Comparison of ENCODE assay signal across 8 cellular contexts in the genomic region with DNA sequence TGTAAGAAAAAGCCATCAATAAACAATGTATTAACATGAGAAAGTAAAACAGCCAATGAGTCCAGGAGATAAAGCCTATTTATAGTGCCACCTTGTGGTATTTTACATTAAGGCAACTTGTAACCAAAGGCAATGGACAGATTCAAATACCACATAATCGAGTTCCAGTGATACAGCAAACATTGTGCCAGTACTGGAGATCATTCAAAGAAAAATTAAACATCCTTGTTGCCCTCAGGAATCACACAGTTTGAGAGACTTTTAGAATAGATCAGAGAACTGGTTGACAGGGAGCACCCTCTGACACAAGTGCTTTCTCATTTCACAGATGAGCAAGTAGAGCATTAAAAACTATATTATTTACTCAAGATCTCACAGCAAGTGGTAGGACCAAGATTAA.
DNase-seq lines count a peak whose midpoint lies in the region; ATAC-seq and TF ChIP-seq lines count a peak whose summit lies in the region.

No MANE protein-coding gene starts in this region.

- H3K4me3 Mint-ChIP-seq in CD4-positive, CD25-positive, alpha-beta regulatory T cell = no peak overlapping the region
- no peak overlapping the region for H3K4me3 Mint-ChIP-seq in naive B cell

- H3K27ac Mint-ChIP-seq in CD4-positive, CD25-positive, alpha-beta regulatory T cell = peak overlapping the region in 2 of 3 donors; percentile 5 to 9
- peak overlapping the region in 1 of 6 donors; percentile 9 for H3K27ac Mint-ChIP-seq in naive B cell

- TF ChIP-seq POLR2A in erythroblast (IDR thresholded peaks at IDR 0.05; ENCODE audit: low read length) = no peak

- peak; percentile 44 to 66 for ATAC-seq in CD4-positive, CD25-positive, alpha-beta regulatory T cell (ENCODE audit: low read depth in 2 of 2)
- ATAC-seq in GM18909 (IDR thresholded peaks at IDR 0.05; ENCODE audit: poor library complexity, unreplicated experiment) (peak; percentile 69), naive B cell (ENCODE audit: low read depth in 2 of 2) (peak; percentile 32 to 45), GM21381 (IDR thresholded peaks at IDR 0.05; ENCODE audit: unreplicated experiment) (no peak), HG03108 (IDR thresholded peaks at IDR 0.05; ENCODE audit: unreplicated experiment) (no peak)

- H3K27me3 ChIP-seq in CD4-positive, CD25-positive, alpha-beta regulatory T cell (ENCODE audit: control insufficient read depth, insufficient read depth, low read length) = no peaks in the 10 kb centered on the region

- H3K27ac ChIP-seq in CD4-positive, CD25-positive, alpha-beta regulatory T cell (ENCODE audit: insufficient read depth, low read length, poor library complexity, severe bottlenecking) = no peak overlapping the region

- no peaks in the 10 kb centered on the region for H3K27me3 Mint-ChIP-seq in CD4-positive, CD25-positive, alpha-beta regulatory T cell
- H3K27me3 Mint-ChIP-seq in naive B cell = no peaks in the 10 kb centered on the region

- H3K9me3 ChIP-seq in CD4-positive, CD25-positive, alpha-beta regulatory T cell (ENCODE audit: control insufficient read depth in 2 of 2, low read length in 2 of 2) = no peaks in the 10 kb centered on the region

- peaks cover 2 to 5% (median 4%) of the 10 kb centered on the region in 4 donors for H3K4me1 Mint-ChIP-seq in CD4-positive, CD25-positive, alpha-beta regulatory T cell
- no peaks in the 10 kb centered on the region for H3K4me1 Mint-ChIP-seq in naive B cell

- peak in 2 of 3 donors; percentile 44 to 67 for DNase-seq in CD4-positive, CD25-positive, alpha-beta regulatory T cell
- peak; percentile 64 for DNase-seq in LHCN-M2 (ENCODE audit: low read depth)
- DNase-seq in SHP77 (lab: John Stamatoyannopoulos, UW) = peak; percentile 20 to 55
- DNase-seq in erythroblast (lab: John Stamatoyannopoulos, UW) = peak; percentile 44 to 68
- DNase-seq in naive B cell = peak; percentile 17

- H3K36me3 Mint-ChIP-seq in CD4-positive, CD25-positive, alpha-beta regulatory T cell = peaks cover 21% of the 10 kb centered on the region
- peaks cover 13 to 16% of the 10 kb centered on the region in 2 donors for H3K36me3 Mint-ChIP-seq in naive B cell

- H3K9me3 Mint-ChIP-seq in CD4-positive, CD25-positive, alpha-beta regulatory T cell = no peaks in the 10 kb centered on the region
- H3K9me3 Mint-ChIP-seq in naive B cell = no peaks in the 10 kb centered on the region

- H3K36me3 ChIP-seq in CD4-positive, CD25-positive, alpha-beta regulatory T cell (ENCODE audit: control insufficient read depth, insufficient read depth, low read length) = peaks cover 40% of the 10 kb centered on the region

- H3K4me1 ChIP-seq in CD4-positive, CD25-positive, alpha-beta regulatory T cell (ENCODE audit: control insufficient read depth, insufficient read depth, low read length, poor library complexity, severe bottlenecking) = no peaks in the 10 kb centered on the region

- H3K4me3 ChIP-seq in CD4-positive, CD25-positive, alpha-beta regulatory T cell (ENCODE audit: low read depth, low read length) = no peak overlapping the region

Comparison
In these comparisons a context has a peak if more than half of its experiments do, and no peak if none do; other contexts are left out.
1. ATAC-seq: peak in CD4-positive, CD25-positive, alpha-beta regulatory T cell (2 of 2), GM18909 (single experiment) and naive B cell (2 of 2); none in GM21381 (single experiment) and HG03108 (single experiment).
2. Peak in every context shown above with its lines, with median percentiles within 50 percentile points of each other: DNase-seq.